Comparison of ENCODE assay signal across 8 cellular contexts in genomic region chr2:86434290-86434689, GRCh38.
"Had no signal": no experiment of that assay in that cellular context is flagged by ENCODE, and none has a peak within 500 bp of the region (broad histone marks: within the 10 kb centered on the region; RNA-seq: fewer than 3 reads in every experiment).

No MANE protein-coding gene starts in this region.

- ATAC-seq: GM23338, HCT116 had no signal

- H3K36me3 ChIP-seq: HAP-1 had no signal

- H3K4me2 ChIP-seq: GM23338, KMS-11 had no signal

- H3K27ac ChIP-seq: KMS-11 had no signal

- H3K9ac ChIP-seq: KMS-11 had no signal

- H3K4me3 ChIP-seq: GM23338, HAP-1 had no signal

- H3K4me1 ChIP-seq: HAP-1 had no signal

- H2AFZ ChIP-seq: GM23338 had no signal

- DNase-seq: H7, HFFc6, KBM-7 had no signal

- FAIRE-seq: HTR-8/SVneo had no signal
